ENCODE assay signal across 20 cellular contexts in the genomic region with DNA sequence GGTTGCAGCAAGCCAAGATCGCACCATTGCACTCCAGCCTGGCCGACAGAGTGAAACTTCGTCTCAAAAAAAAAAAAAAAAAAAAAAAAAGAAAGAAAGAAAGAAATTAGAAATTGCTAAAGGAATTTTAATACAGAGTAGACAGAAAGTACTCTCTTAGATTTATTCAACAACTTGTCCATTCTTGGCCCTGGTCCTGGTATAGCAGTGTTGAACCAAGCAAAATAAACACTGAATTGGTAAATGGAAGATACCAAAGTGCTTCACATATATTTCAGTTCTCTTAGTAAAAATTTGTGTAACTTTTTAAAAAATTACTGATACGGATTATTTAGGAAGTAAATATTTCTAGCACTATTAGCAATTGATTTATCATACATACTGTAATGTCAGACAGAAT.
DNase-seq lines count a peak whose midpoint lies in the region; ATAC-seq, FAIRE-seq and TF ChIP-seq lines count a peak whose summit lies in the region.
"Had no signal": no experiment of that assay in that cellular context is flagged by ENCODE, and none has a peak within 500 bp of the region (broad histone marks: within the 10 kb centered on the region; RNA-seq: fewer than 3 reads in every experiment).

No MANE protein-coding gene starts in this region.

- H3K9me3 Mint-ChIP-seq in Calu3 (ENCODE audit: low read depth, unreplicated experiment): no peaks in the 10 kb centered on the region

- H3K27ac Mint-ChIP-seq in Calu3 (ENCODE audit: unreplicated experiment): no peak overlapping the region
- H3K27ac Mint-ChIP-seq: CD14-positive monocyte; CD4-positive, alpha-beta memory T cell; CD4-positive, CD25-positive, alpha-beta regulatory T cell; CD8-positive, alpha-beta memory T cell had no signal

- intact Hi-C loops in right lobe of liver (cut with DNase I): no loop called here
- intact Hi-C loops in Calu3 (cut with micrococcal nuclease; ENCODE audit: unreplicated experiment): no loop called here

- H3K4me1 Mint-ChIP-seq in Calu3 (ENCODE audit: low read depth, unreplicated experiment): peaks cover 17% of the 10 kb centered on the region
- H3K4me1 Mint-ChIP-seq: CD14-positive monocyte; CD4-positive, alpha-beta memory T cell; CD4-positive, CD25-positive, alpha-beta regulatory T cell; CD8-positive, alpha-beta memory T cell had no signal

- BruUV-seq in Calu3 (replicated peaks; lab: Mats Ljungman, UMichigan): no TSS peak

- no peak for TF ChIP-seq CTCF in fibroblast of the aortic adventitia (IDR thresholded peaks at IDR 0.05; ENCODE audit: insufficient read depth, low read length)
- TF ChIP-seq CTCF in right lobe of liver (IDR thresholded peaks at IDR 0.05): no peak
- TF ChIP-seq CTCF in Calu3 (IDR thresholded peaks at IDR 0.05; ENCODE audit: unreplicated experiment): no peak

- H3K9me3 ChIP-seq in right lobe of liver: no peaks in the 10 kb centered on the region
- H3K9me3 ChIP-seq: BE2C, BLaER1 had no signal

- 74% methylated on average over 4 of the region's 4 CpGs for WGBS in right lobe of liver (ENCODE audit: insufficient coverage, low coverage, low lambda C conversion rate, missing lambda C conversion rate)

- H3K27ac ChIP-seq in right lobe of liver: no peak overlapping the region
- H3K27ac ChIP-seq: BLaER1 had no signal

- CTCF ChIA-PET in Calu3 (lab: Charles Lee): no interaction called here

- peak; percentile 64 for FAIRE-seq in islet of Langerhans (lab: Jason Lieb, UNC)
- FAIRE-seq: A204.1, GM12891, GM19239 had no signal

- H3K4me1 ChIP-seq in right lobe of liver: peaks cover 0 to 27% (median 10%) of the 10 kb centered on the region in 4 donors
- H3K4me1 ChIP-seq: BE2C, BLaER1 had no signal

- ATAC-seq in right lobe of liver (peak; percentile 70 to 81 (median 79)), HG03135 (IDR thresholded peaks at IDR 0.05; ENCODE audit: unreplicated experiment) (no peak)

- DNase-seq in fibroblast of the aortic adventitia (ENCODE audit: low read depth): peak; percentile 16
- DNase-seq in right lobe of liver: peak in 1 of 3 donors; percentile 50
- DNase-seq in Calu3: no peak
- DNase-seq: 8988T; ACHN; BE2C; C1 segment of cervical spinal cord; CD4-positive, alpha-beta memory T cell; CD4-positive, CD25-positive, alpha-beta regulatory T cell; CD8-positive, alpha-beta memory T cell; COR-L47; DMS79 treated with DMSO at 0.1 percent for 48 hours; GF-D8 had no signal

- no peak for TF ChIP-seq POLR2A in right lobe of liver (IDR thresholded peaks at IDR 0.05)

- no peaks in the 10 kb centered on the region for H3K36me3 Mint-ChIP-seq in Calu3 (ENCODE audit: insufficient read depth, unreplicated experiment)
- H3K36me3 Mint-ChIP-seq: CD14-positive monocyte; CD4-positive, alpha-beta memory T cell; CD4-positive, CD25-positive, alpha-beta regulatory T cell; CD8-positive, alpha-beta memory T cell had no signal

- H3K27me3 ChIP-seq in right lobe of liver: no peaks in the 10 kb centered on the region
- H3K27me3 ChIP-seq: BE2C, BLaER1 had no signal

- H3K36me3 ChIP-seq in right lobe of liver: no peaks in the 10 kb centered on the region
- H3K36me3 ChIP-seq: BE2C, BLaER1 had no signal

- no peak overlapping the region for H3K4me3 ChIP-seq in fibroblast of the aortic adventitia (ENCODE audit: low read depth, low read length)
- H3K4me3 ChIP-seq in right lobe of liver: no peak overlapping the region
- H3K4me3 ChIP-seq: BLaER1 had no signal

- no peaks in the 10 kb centered on the region for H3K27me3 Mint-ChIP-seq in Calu3 (ENCODE audit: unreplicated experiment)
- H3K27me3 Mint-ChIP-seq: CD4-positive, alpha-beta memory T cell; CD4-positive, CD25-positive, alpha-beta regulatory T cell; CD8-positive, alpha-beta memory T cell had no signal

- no peak overlapping the region for H3K4me3 Mint-ChIP-seq in Calu3 (ENCODE audit: low read depth, unreplicated experiment)
- H3K4me3 Mint-ChIP-seq: CD14-positive monocyte; CD4-positive, alpha-beta memory T cell; CD4-positive, CD25-positive, alpha-beta regulatory T cell; CD8-positive, alpha-beta memory T cell had no signal
